2 cellular contexts compared by ENCODE assay signal in genomic region chr9:136454026-136454796, GRCh38.
A peak's percentile ranks its signal among the peaks of the same experiment; 100 is the strongest.
TF ChIP-seq lines count a peak whose summit lies in the region.

No MANE protein-coding gene starts in this region.

TF ChIP-seq in IMR-90, 13 proteins besides CTCF, POLR2A, EP300 and RAD21:
- TF ChIP-seq RFX5 (IDR thresholded peaks at IDR 0.05; ENCODE audit: low read depth, low read length) (no peak), CEBPB (IDR thresholded peaks at IDR 0.05; ENCODE audit: low read depth, low read length) (no peak)

TF ChIP-seq in HepG2, 621 proteins besides CTCF, POLR2A, EP300 and RAD21:
- TF ChIP-seq NR2F2 (IDR thresholded peaks at IDR 0.05; ENCODE audit: borderline replicate concordance, low read depth) (no peak), AGO2 (optimal IDR thresholded peaks at IDR 0.05; ENCODE audit: low read depth, low read length) (peak; percentile 76)
